Comparison of ENCODE assay signal across 12 cellular contexts in the genomic region with DNA sequence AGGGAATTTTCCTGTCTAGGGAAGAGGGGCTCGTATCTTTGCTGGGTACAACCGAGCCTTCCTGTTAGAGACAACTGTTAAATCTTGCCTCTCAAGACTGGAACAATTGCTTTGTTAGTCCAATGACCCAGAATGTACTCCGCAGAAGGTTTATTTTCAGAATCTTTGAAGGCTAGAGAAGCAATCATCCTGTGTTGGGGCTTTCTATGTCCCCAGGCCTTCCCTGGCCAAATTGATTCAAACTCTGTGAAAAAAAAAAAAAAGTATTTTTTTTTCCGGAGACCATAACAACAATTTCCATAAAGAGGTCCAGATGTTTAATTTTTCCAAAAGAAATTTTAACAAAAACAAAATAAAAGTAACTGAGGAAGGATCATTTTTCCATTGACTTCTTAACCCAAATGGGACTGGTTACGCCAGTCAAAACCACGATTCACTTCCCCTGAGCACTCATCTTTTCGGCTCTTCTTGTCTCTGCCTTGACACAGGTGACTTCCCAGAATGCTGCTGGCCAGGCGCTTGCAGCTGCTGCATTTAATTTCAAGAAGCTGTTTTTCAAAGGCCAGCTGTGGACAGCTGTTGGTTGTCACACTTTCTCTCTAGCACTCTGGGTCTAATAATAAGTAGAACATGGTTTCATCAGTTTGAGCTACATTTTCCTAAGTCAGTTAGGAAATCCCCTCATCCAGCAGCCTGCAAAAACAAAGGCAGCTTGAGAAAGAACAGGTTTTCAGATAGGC.
DNase-seq lines count a peak whose midpoint lies in the region; ATAC-seq, FAIRE-seq and TF ChIP-seq lines count a peak whose summit lies in the region.
"Had no signal": no experiment of that assay in that cellular context is flagged by ENCODE, and none has a peak within 500 bp of the region (broad histone marks: within the 10 kb centered on the region; RNA-seq: fewer than 3 reads in every experiment).

No MANE protein-coding gene starts in this region.

- POLR2A ChIA-PET in GM12878 (lab: Charles Lee): interaction anchor here (0.7 to 0.9 kb wide), 2 partner anchors 21 to 1519 kb away, joined by 3 to 4 read pairs; a partner anchor contains a TSS

- H3K9me3 ChIP-seq in GM12878 (replicated peaks; ENCODE audit: control insufficient read depth, insufficient read depth, low read length) (no peaks in the 10 kb centered on the region; the same call in 2 of the 3 replicates), stomach (peaks cover 0 to 4% (median 0%) of the 10 kb centered on the region in 4 donors)

- CTCF ChIA-PET in GM12878 (lab: Yijun Ruan, JAX): interaction anchor here (0.6 to 1.3 kb wide), 6 partner anchors 11 to 269 kb away, joined by 3 to 6 read pairs (median 4); no protein-coding TSS in a partner anchor

- TF ChIP-seq RAD21 in GM12878 (IDR thresholded peaks at IDR 0.05; ENCODE audit: insufficient read depth, low read depth, low read length): no peak

- peaks cover 8% of the 10 kb centered on the region for H3K4me1 ChIP-seq in GM12878 (ENCODE audit: control insufficient read depth, insufficient read depth, low read length)
- no peaks in the 10 kb centered on the region for H3K4me1 ChIP-seq in stomach
- H3K4me1 ChIP-seq: A549 had no signal

- no TSS peak for BruUV-seq in GM12878 (replicated peaks; lab: Mats Ljungman, UMichigan)

- no peaks in the 10 kb centered on the region for H3K27me3 ChIP-seq in GM12878 (replicated peaks in 1 of 2; ENCODE audit: control insufficient read depth in 2 of 2, insufficient read depth in 2 of 2, low read length in 1 of 2)
- H3K27me3 ChIP-seq in stomach: no peaks in the 10 kb centered on the region

- no peak for TF ChIP-seq CTCF in GM12878 (IDR thresholded peaks at IDR 0.05 in 2 of 3, conservative IDR thresholded peaks at IDR 0.05 in 1 of 3; ENCODE audit: control insufficient read depth in 2 of 3, extremely low read depth in 1 of 3, insufficient read depth in 1 of 3, low read depth in 3 of 3, low read length in 3 of 3)
- no peak for TF ChIP-seq CTCF in stomach (IDR thresholded peaks at IDR 0.05)

- TF ChIP-seq POLR2A in GM12878 (IDR thresholded peaks at IDR 0.05; ENCODE audit: low read depth, low read length) (no peak), stomach (IDR thresholded peaks at IDR 0.05) (no peak)

- FAIRE-seq in GM12878 (lab: Jason Lieb, UNC): peak; percentile 35
- FAIRE-seq: A549 had no signal

- no peak overlapping the region for H3K4me3 ChIP-seq in GM12878
- H3K4me3 ChIP-seq in stomach: no peak overlapping the region
- H3K4me3 ChIP-seq: A549 had no signal

- no peak overlapping the region for H3K9ac ChIP-seq in GM12878 (ENCODE audit: control insufficient read depth, insufficient read depth, low read length)

- H3K27ac ChIP-seq in GM12878 (ENCODE audit: control insufficient read depth, insufficient read depth) (peak overlapping the region; percentile 50; the same call in 1 of the 2 replicates), stomach (peak overlapping the region in 1 of 5 donors; percentile 61)
- H3K27ac ChIP-seq: A549 had no signal

- ATAC-seq in HG02973 (IDR thresholded peaks at IDR 0.05; ENCODE audit: unreplicated experiment) (peak; percentile 93), GM12878 (peak; percentile 92), GM19452 (IDR thresholded peaks at IDR 0.05; ENCODE audit: unreplicated experiment) (no peak)
- ATAC-seq: A549; activated CD8-positive, alpha-beta memory T cell treated with anti-CD3 and anti-CD28 coated beads, Interleukin-2, amount 10 ng/mL, durations not matched to agents 7 days and 5 days had no signal

- H4K20me1 ChIP-seq in GM12878 (ENCODE audit: control insufficient read depth, insufficient read depth): no peaks in the 10 kb centered on the region

- H3K79me2 ChIP-seq in GM12878 (ENCODE audit: control insufficient read depth, insufficient read depth, low read length): no peaks in the 10 kb centered on the region

- H3K4me2 ChIP-seq in GM12878 (ENCODE audit: control insufficient read depth, insufficient read depth): no peak overlapping the region
- H3K4me2 ChIP-seq: A549 had no signal

- H2AFZ ChIP-seq in GM12878 (ENCODE audit: control insufficient read depth, low read depth, low read length): peak overlapping the region; percentile 2; the same call in 1 of the 2 replicates

- in situ Hi-C loops in GM12878 (cut with MboI): no loop called here

- intact Hi-C loops in GM12878 (cut with micrococcal nuclease; ENCODE audit: unreplicated experiment): no loop called here
- intact Hi-C loops in stomach (cut with DNase I; ENCODE audit: low total_unique reads): no loop called here

- peak in 1 of 2 experiments; percentile 87; a peak in 2 of 4 replicates for TF ChIP-seq EP300 in GM12878 (IDR thresholded peaks at IDR 0.05; ENCODE audit: borderline replicate concordance in 1 of 2, control insufficient read depth in 1 of 2, low read depth in 2 of 2, low read length in 2 of 2)
- TF ChIP-seq EP300 in stomach (IDR thresholded peaks at IDR 0.05): no peak

- no peaks in the 10 kb centered on the region for H3K36me3 ChIP-seq in GM12878 (ENCODE audit: control insufficient read depth in 2 of 2, insufficient read depth in 2 of 2, low read length in 1 of 2)
- no peaks in the 10 kb centered on the region for H3K36me3 ChIP-seq in stomach

- WGBS in GM12878 (ENCODE audit: insufficient coverage, insufficient replicate concordance, low lambda C conversion rate, missing lambda C conversion rate): 40% methylated on average over 8 of the region's 8 CpGs
- WGBS in stomach, 5 donors: 62 to 84% (median 76%) methylated on average over 8 of the region's 8 CpGs

- SMC1A ChIA-PET in GM12878 (lab: Charles Lee; ENCODE audit: uncharacterized antibody, unreplicated experiment): interaction anchor here (0.6 to 1.6 kb wide), 6 partner anchors 33 to 613 kb away, joined by 3 to 8 read pairs (median 3); no protein-coding TSS in a partner anchor

- RAD21 ChIA-PET in GM12878 (lab: Charles Lee; ENCODE audit: unreplicated experiment): interaction anchor here (0.8 to 1.5 kb wide), 7 partner anchors 17 to 82 kb away, joined by 3 to 7 read pairs (median 3); a partner anchor contains a TSS

- DNase-seq in activated CD4-positive, alpha-beta T cell treated with anti-CD3 and anti-CD28 coated beads for 48 hours: peak; percentile 5
- no peak for DNase-seq in activated CD4-positive, alpha-beta T cell treated with anti-CD3 and anti-CD28 coated beads, Interleukin-2, amount 50 U/mL, for 1 hour
- DNase-seq in GM12878 (ENCODE audit: low read depth, low spot score): peak; percentile 67
- peak; percentile 51 for DNase-seq in stomach
- no peak for DNase-seq in NCI-H510A (lab: John Stamatoyannopoulos, UW)
- DNase-seq in A172 (ENCODE audit: low spot score): no peak
- DNase-seq: activated CD8-positive, alpha-beta memory T cell treated with anti-CD3 and anti-CD28 coated beads, Interleukin-2, amount 10 ng/mL, durations not matched to agents 7 days and 5 days; NCI-H524 treated with DMSO at 0.1 percent for 48 hours; nucleus accumbens had no signal

TF ChIP-seq in GM12878, 131 proteins besides CTCF, POLR2A, EP300 and RAD21 (continues in another document):
- TF ChIP-seq, protein P1, sequence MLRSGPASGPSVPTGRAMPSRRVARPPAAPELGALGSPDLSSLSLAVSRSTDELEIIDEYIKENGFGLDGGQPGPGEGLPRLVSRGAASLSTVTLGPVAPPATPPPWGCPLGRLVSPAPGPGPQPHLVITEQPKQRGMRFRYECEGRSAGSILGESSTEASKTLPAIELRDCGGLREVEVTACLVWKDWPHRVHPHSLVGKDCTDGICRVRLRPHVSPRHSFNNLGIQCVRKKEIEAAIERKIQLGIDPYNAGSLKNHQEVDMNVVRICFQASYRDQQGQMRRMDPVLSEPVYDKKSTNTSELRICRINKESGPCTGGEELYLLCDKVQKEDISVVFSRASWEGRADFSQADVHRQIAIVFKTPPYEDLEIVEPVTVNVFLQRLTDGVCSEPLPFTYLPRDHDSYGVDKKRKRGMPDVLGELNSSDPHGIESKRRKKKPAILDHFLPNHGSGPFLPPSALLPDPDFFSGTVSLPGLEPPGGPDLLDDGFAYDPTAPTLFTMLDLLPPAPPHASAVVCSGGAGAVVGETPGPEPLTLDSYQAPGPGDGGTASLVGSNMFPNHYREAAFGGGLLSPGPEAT (IDR thresholded peaks at IDR 0.05; ENCODE audit: low read depth): 0 out of 2 replicates have a peak, but pooled peaks have one; percentile 51
- TF ChIP-seq RELA (IDR thresholded peaks at IDR 0.05; ENCODE audit: borderline replicate concordance, partially characterized antibody): peak; percentile 20
- TF ChIP-seq TCF3 (IDR thresholded peaks at IDR 0.05; ENCODE audit: borderline replicate concordance, insufficient read depth, low read depth, low read length): peak; percentile 99
- TF ChIP-seq EED (IDR thresholded peaks at IDR 0.05; ENCODE audit: low read depth): peak; percentile 29
- TF ChIP-seq IKZF1 (conservative IDR thresholded peaks at IDR 0.05): peak; percentile 45
- peak in 1 of 2 experiments; percentile 31; a peak in 1 of 4 replicates for TF ChIP-seq BHLHE40 (IDR thresholded peaks at IDR 0.05; ENCODE audit: borderline replicate concordance in 1 of 2, low read depth in 2 of 2, low read length in 1 of 2)
- TF ChIP-seq, protein P2, sequence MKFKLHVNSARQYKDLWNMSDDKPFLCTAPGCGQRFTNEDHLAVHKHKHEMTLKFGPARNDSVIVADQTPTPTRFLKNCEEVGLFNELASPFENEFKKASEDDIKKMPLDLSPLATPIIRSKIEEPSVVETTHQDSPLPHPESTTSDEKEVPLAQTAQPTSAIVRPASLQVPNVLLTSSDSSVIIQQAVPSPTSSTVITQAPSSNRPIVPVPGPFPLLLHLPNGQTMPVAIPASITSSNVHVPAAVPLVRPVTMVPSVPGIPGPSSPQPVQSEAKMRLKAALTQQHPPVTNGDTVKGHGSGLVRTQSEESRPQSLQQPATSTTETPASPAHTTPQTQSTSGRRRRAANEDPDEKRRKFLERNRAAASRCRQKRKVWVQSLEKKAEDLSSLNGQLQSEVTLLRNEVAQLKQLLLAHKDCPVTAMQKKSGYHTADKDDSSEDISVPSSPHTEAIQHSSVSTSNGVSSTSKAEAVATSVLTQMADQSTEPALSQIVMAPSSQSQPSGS (IDR thresholded peaks at IDR 0.05; ENCODE audit: low read length): peak; percentile 52; the same call in 1 of the 2 replicates

Comparison
In these comparisons a context has a peak if more than half of its experiments do, and no peak if none do; other contexts are left out.
1. DNase-seq: peak in activated CD4-positive, alpha-beta T cell treated with anti-CD3 and anti-CD28 coated beads for 48 hours (single experiment), GM12878 (single experiment) and stomach (single experiment); none in activated CD4-positive, alpha-beta T cell treated with anti-CD3 and anti-CD28 coated beads, Interleukin-2, amount 50 U/mL, for 1 hour (single experiment), NCI-H510A (single experiment) and A172 (single experiment).